In genomic region chr9:32378993-32379729, GRCh38 we compare ENCODE assay signal across 8 cellular contexts. TPM values are rescaled to one million over a fixed set of nuclear protein-coding genes. Genes with fewer than 3 reads are reported as not detected.
A peak's percentile ranks its signal among the peaks of the same experiment; 100 is the strongest.
DNase-seq lines count a peak whose midpoint lies in the region; ATAC-seq and TF ChIP-seq lines count a peak whose summit lies in the region.

No MANE protein-coding gene starts in this region.

- peaks cover 30% of the 10 kb centered on the region for H3K27me3 Mint-ChIP-seq in central memory CD8-positive, alpha-beta T cell

- H3K4me2 ChIP-seq in BLaER1, result peak overlapping the region; percentile 36

- no peaks in the 10 kb centered on the region for H3K27me3 ChIP-seq in BLaER1
- H3K27me3 ChIP-seq in kidney epithelial cell (ENCODE audit: control insufficient read depth, insufficient read depth, low read length), result peaks cover 3% of the 10 kb centered on the region

- no peaks in the 10 kb centered on the region for H3K36me3 Mint-ChIP-seq in central memory CD8-positive, alpha-beta T cell (ENCODE audit: insufficient read depth)
- H3K36me3 Mint-ChIP-seq in stimulated activated effector memory CD8-positive, alpha-beta T cell treated with anti-CD3 and anti-CD28 coated beads, Interleukin-12 subunit alpha, Interleukin-12 subunit beta, amount 100 ng/mL, for 72 hours, result no peaks in the 10 kb centered on the region

- H3K27ac Mint-ChIP-seq in central memory CD8-positive, alpha-beta T cell (ENCODE audit: low read depth), result no peak overlapping the region
- H3K27ac Mint-ChIP-seq in stimulated activated effector memory CD8-positive, alpha-beta T cell treated with anti-CD3 and anti-CD28 coated beads, Interleukin-12 subunit alpha, Interleukin-12 subunit beta, amount 100 ng/mL, for 72 hours, result no peak overlapping the region

- DNase-seq in NCI-H128 (lab: John Stamatoyannopoulos, UW; ENCODE audit: unreplicated experiment) (peak; percentile 63), T-helper 1 cell (peak in 4 of 5 donors; percentile 25 to 74 (median 49)), kidney epithelial cell (ENCODE audit: low read depth) (peak; percentile 41)
- DNase-seq in central memory CD8-positive, alpha-beta T cell (ENCODE audit: low spot score in 2 of 2), result peak; percentile 28 to 37
- peak; percentile 21 to 57 for DNase-seq in stimulated activated effector memory CD8-positive, alpha-beta T cell treated with anti-CD3 and anti-CD28 coated beads, Interleukin-12 subunit alpha, Interleukin-12 subunit beta, amount 100 ng/mL, for 72 hours (ENCODE audit: low spot score in 2 of 2)

- H3K4me3 Mint-ChIP-seq in central memory CD8-positive, alpha-beta T cell, result no peak overlapping the region
- H3K4me3 Mint-ChIP-seq in stimulated activated effector memory CD8-positive, alpha-beta T cell treated with anti-CD3 and anti-CD28 coated beads, Interleukin-12 subunit alpha, Interleukin-12 subunit beta, amount 100 ng/mL, for 72 hours, result peak overlapping the region; percentile 6

- no peaks in the 10 kb centered on the region for H3K9me3 Mint-ChIP-seq in central memory CD8-positive, alpha-beta T cell
- H3K9me3 Mint-ChIP-seq in stimulated activated effector memory CD8-positive, alpha-beta T cell treated with anti-CD3 and anti-CD28 coated beads, Interleukin-12 subunit alpha, Interleukin-12 subunit beta, amount 100 ng/mL, for 72 hours, result no peaks in the 10 kb centered on the region

- no peak overlapping the region for H3K9ac ChIP-seq in BLaER1

- peaks cover 13% of the 10 kb centered on the region for H3K4me1 Mint-ChIP-seq in central memory CD8-positive, alpha-beta T cell
- H3K4me1 Mint-ChIP-seq in stimulated activated effector memory CD8-positive, alpha-beta T cell treated with anti-CD3 and anti-CD28 coated beads, Interleukin-12 subunit alpha, Interleukin-12 subunit beta, amount 100 ng/mL, for 72 hours, result peaks cover 12% of the 10 kb centered on the region

- H4K20me1 ChIP-seq in BLaER1, result no peaks in the 10 kb centered on the region

- no peak overlapping the region for H3K27ac ChIP-seq in BLaER1

- no peaks in the 10 kb centered on the region for H3K36me3 ChIP-seq in BLaER1
- H3K36me3 ChIP-seq in kidney epithelial cell (ENCODE audit: control insufficient read depth, insufficient read depth, low read length), result no peaks in the 10 kb centered on the region

- H3K9me3 ChIP-seq in BLaER1, result no peaks in the 10 kb centered on the region

- TF ChIP-seq CTCF in kidney epithelial cell (IDR thresholded peaks at IDR 0.05; ENCODE audit: insufficient read depth, low read length, poor library complexity, severe bottlenecking), result peak; percentile 76

- ATAC-seq in GM18505 (IDR thresholded peaks at IDR 0.05; ENCODE audit: unreplicated experiment) (peak; percentile 67), HG02870 (IDR thresholded peaks at IDR 0.05; ENCODE audit: unreplicated experiment) (peak; percentile 83)
- ATAC-seq in central memory CD8-positive, alpha-beta T cell (replicated peaks; ENCODE audit: extremely low read depth, poor library complexity, severe bottlenecking), result peak; percentile 84
- ATAC-seq in stimulated activated effector memory CD8-positive, alpha-beta T cell treated with anti-CD3 and anti-CD28 coated beads, Interleukin-12 subunit alpha, Interleukin-12 subunit beta, amount 100 ng/mL, for 72 hours, result peak; percentile 85

- no peak for TF ChIP-seq POLR2A in GM18505 (IDR thresholded peaks at IDR 0.05; ENCODE audit: borderline replicate concordance, extremely low read depth, insufficient read depth, insufficient read length)

- H3K4me1 ChIP-seq in BLaER1, result peaks cover 14% of the 10 kb centered on the region

- H3K4me3 ChIP-seq in BLaER1, result no peak overlapping the region
- H3K4me3 ChIP-seq in kidney epithelial cell (ENCODE audit: low read depth, low read length), result no peak overlapping the region

RNA-seq across cellular contexts. Expression of gene ACO1, which starts 5.3 kb away (rescaled TPM):
- total RNA-seq in kidney epithelial cell, result 30.9 and 39.1 TPM in 2 replicates
